ENCODE assay signal across 27 cellular contexts in the genomic region with DNA sequence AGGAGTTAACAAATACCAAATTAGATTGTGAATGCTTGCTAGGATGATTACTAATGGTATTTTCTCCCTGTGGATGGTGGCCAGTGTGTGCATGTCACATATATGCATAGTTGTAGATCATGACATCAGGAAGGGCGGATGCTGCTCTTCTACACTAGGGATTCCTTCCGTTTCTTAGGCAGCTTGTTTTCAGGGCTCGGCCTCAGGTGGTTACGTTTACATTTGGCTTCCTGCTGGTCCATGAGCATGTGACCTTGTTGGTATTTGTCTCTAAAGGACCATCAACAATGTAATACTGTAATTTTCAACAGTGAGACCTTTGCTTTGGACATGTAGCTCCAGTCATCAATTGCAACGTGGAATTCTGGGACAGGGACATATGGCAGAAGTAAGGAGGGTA.
"Had no signal": no experiment of that assay in that cellular context is flagged by ENCODE, and none has a peak within 500 bp of the region (broad histone marks: within the 10 kb centered on the region; RNA-seq: fewer than 3 reads in every experiment).

No MANE protein-coding gene starts in this region.

- H3K4me1 Mint-ChIP-seq: activated naive CD8-positive, alpha-beta T cell treated with anti-CD3 and anti-CD28 coated beads for 36 hours; activated T-helper 17 cell treated with anti-CD3 and anti-CD28 coated beads, Interleukin-2, amount 50 U/mL, for 72 hours; endodermal cell; naive thymus-derived CD4-positive, alpha-beta T cell; neural progenitor cell; stimulated activated naive B cell treated with anti-CD40 and anti-IgM and Interleukin-4, amounts not matched to agents 10 μg/mL and 1 μg/mL and 100 μg/mL, for 72 hours; T-helper 17 cell had no signal

- H3K4me1 ChIP-seq: neural progenitor cell, testis, upper lobe of right lung had no signal

- FAIRE-seq: keratinocyte had no signal

- H3K27me3 Mint-ChIP-seq: activated T-helper 17 cell treated with anti-CD3 and anti-CD28 coated beads, Interleukin-2, amount 50 U/mL, for 72 hours; stimulated activated naive B cell treated with anti-CD40 and anti-IgM and Interleukin-4, amounts not matched to agents 10 μg/mL and 1 μg/mL and 100 μg/mL, for 72 hours; T-helper 17 cell had no signal

- DNase-seq: activated CD8-positive, alpha-beta memory T cell treated with anti-CD3 and anti-CD28 coated beads for 24 hours; activated CD8-positive, alpha-beta memory T cell treated with anti-CD3 and anti-CD28 coated beads, Interleukin-2, amount 50 U/mL, for 4 hours; activated naive CD4-positive, alpha-beta T cell treated with Interleukin-2 at 50 U/mL for 16 hours; activated naive CD8-positive, alpha-beta T cell treated with anti-CD3 and anti-CD28 coated beads for 36 hours; activated T-cell treated with anti-CD3 and anti-CD28 coated beads, Interleukin-2, amount 50 U/mL, for 24 hours; amniotic stem cell; cerebellar nuclear complex; endodermal cell; esophagus squamous epithelium; head of caudate nucleus; hypothalamus; lower lobe of right lung; naive thymus-derived CD4-positive, alpha-beta T cell; retina; stimulated activated CD4-positive, alpha-beta T cell treated with anti-CD3 and anti-CD28 coated beads, Interleukin-2, amount 100 ng/mL, for 48 hours; stimulated activated CD8-positive, alpha-beta memory T cell treated with anti-CD3 and anti-CD28 coated beads, Interleukin-4, amount 100 ng/mL, for 48 hours; stimulated activated naive B cell treated with anti-CD40 and anti-IgM and Interleukin-4, amounts not matched to agents 10 μg/mL and 1 μg/mL and 100 μg/mL, for 72 hours; SW 1271; T-helper 17 cell; testis; upper lobe of right lung had no signal

- H3K27me3 ChIP-seq: esophagus squamous epithelium, gastroesophageal sphincter, neural progenitor cell, testis, upper lobe of right lung had no signal

- ATAC-seq: activated CD4-positive, CD25-positive, alpha-beta regulatory T cell treated with anti-CD3 and anti-CD28 coated beads, Interleukin-2, amount 50 U/mL, for 24 hours; activated T-helper 17 cell treated with anti-CD3 and anti-CD28 coated beads, Interleukin-2, amount 50 U/mL, for 72 hours; gastroesophageal sphincter; lower lobe of right lung; naive thymus-derived CD4-positive, alpha-beta T cell; stimulated activated naive B cell treated with anti-CD40 and anti-IgM and Interleukin-4, amounts not matched to agents 10 μg/mL and 1 μg/mL and 100 μg/mL, for 72 hours; T-helper 17 cell; upper lobe of right lung had no signal

- H3K36me3 ChIP-seq: esophagus squamous epithelium, gastroesophageal sphincter, lower lobe of right lung, neural progenitor cell, upper lobe of right lung had no signal

- H3K4me3 Mint-ChIP-seq: activated naive CD8-positive, alpha-beta T cell treated with anti-CD3 and anti-CD28 coated beads for 36 hours; activated T-cell treated with anti-CD3 and anti-CD28 coated beads, Interleukin-2, amount 50 U/mL, for 24 hours; activated T-helper 17 cell treated with anti-CD3 and anti-CD28 coated beads, Interleukin-2, amount 50 U/mL, for 72 hours; endodermal cell; naive thymus-derived CD4-positive, alpha-beta T cell; neural progenitor cell; stimulated activated naive B cell treated with anti-CD40 and anti-IgM and Interleukin-4, amounts not matched to agents 10 μg/mL and 1 μg/mL and 100 μg/mL, for 72 hours; T-helper 17 cell had no signal

- H3K4me2 ChIP-seq: neural progenitor cell had no signal

- H3K9me3 Mint-ChIP-seq: activated naive CD8-positive, alpha-beta T cell treated with anti-CD3 and anti-CD28 coated beads for 36 hours; activated T-cell treated with anti-CD3 and anti-CD28 coated beads, Interleukin-2, amount 50 U/mL, for 24 hours; activated T-helper 17 cell treated with anti-CD3 and anti-CD28 coated beads, Interleukin-2, amount 50 U/mL, for 72 hours; endodermal cell; naive thymus-derived CD4-positive, alpha-beta T cell; neural progenitor cell; stimulated activated naive B cell treated with anti-CD40 and anti-IgM and Interleukin-4, amounts not matched to agents 10 μg/mL and 1 μg/mL and 100 μg/mL, for 72 hours had no signal

- H3K36me3 Mint-ChIP-seq: activated naive CD8-positive, alpha-beta T cell treated with anti-CD3 and anti-CD28 coated beads for 36 hours; naive thymus-derived CD4-positive, alpha-beta T cell; neural progenitor cell; stimulated activated naive B cell treated with anti-CD40 and anti-IgM and Interleukin-4, amounts not matched to agents 10 μg/mL and 1 μg/mL and 100 μg/mL, for 72 hours had no signal

- H2AFZ ChIP-seq: neural progenitor cell had no signal

- H3K27ac Mint-ChIP-seq: activated naive CD8-positive, alpha-beta T cell treated with anti-CD3 and anti-CD28 coated beads for 36 hours; activated T-cell treated with anti-CD3 and anti-CD28 coated beads, Interleukin-2, amount 50 U/mL, for 24 hours; activated T-helper 17 cell treated with anti-CD3 and anti-CD28 coated beads, Interleukin-2, amount 50 U/mL, for 72 hours; endodermal cell; naive thymus-derived CD4-positive, alpha-beta T cell; neural progenitor cell; stimulated activated naive B cell treated with anti-CD40 and anti-IgM and Interleukin-4, amounts not matched to agents 10 μg/mL and 1 μg/mL and 100 μg/mL, for 72 hours; T-helper 17 cell had no signal

- H3K9ac ChIP-seq: neural progenitor cell had no signal

- H3K9me3 ChIP-seq: esophagus squamous epithelium, gastroesophageal sphincter, lower lobe of right lung, testis, upper lobe of right lung had no signal

- H3K4me3 ChIP-seq: coronary artery, esophagus squamous epithelium, gastroesophageal sphincter, lower lobe of right lung, neural progenitor cell, testis, upper lobe of right lung had no signal

- H3K27ac ChIP-seq: esophagus squamous epithelium, lower lobe of right lung, neural progenitor cell, testis, upper lobe of right lung had no signal
